1 cellular context compared by ENCODE assay signal in the genomic region with DNA sequence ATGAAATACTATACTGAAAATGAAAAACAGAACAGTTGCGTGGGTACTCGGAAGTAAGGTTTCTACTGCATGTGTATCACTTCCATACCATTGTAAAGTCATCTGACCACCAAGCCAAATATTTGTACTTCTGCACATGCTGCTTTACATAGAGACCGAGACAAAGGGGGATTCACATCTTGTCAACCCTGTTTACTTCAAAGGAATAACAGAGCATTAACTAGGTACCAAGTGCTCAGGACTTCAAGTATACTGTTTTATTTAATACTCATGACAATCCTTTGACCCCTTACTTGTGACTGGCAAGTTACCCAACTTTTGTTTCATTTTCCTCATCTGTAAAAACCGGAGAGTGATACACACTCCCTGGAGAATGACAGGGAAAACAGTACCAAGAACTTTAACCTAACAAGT.
TF ChIP-seq lines count a peak whose summit lies in the region.

No MANE protein-coding gene starts in this region.

TF ChIP-seq in HepG2, 621 proteins besides CTCF, POLR2A, EP300 and RAD21 (continued from another document and continues in another):
- TF ChIP-seq ZBTB40 (IDR thresholded peaks at IDR 0.05) (no peak), ZBTB40 (CRISPR knock-in tag; IDR thresholded peaks at IDR 0.05) (no peak), SRSF4 (IDR thresholded peaks at IDR 0.05; ENCODE audit: low read depth, low read length, poor library complexity, severe bottlenecking) (no peak), ZNF878 (CRISPR knock-in tag; IDR thresholded peaks at IDR 0.05) (no peak; the same call in 1 of the 2 replicates), ZKSCAN5 (CRISPR knock-in tag; IDR thresholded peaks at IDR 0.05) (no peak), ZNF75D (CRISPR knock-in tag; IDR thresholded peaks at IDR 0.05; ENCODE audit: borderline replicate concordance) (no peak), ZSCAN20 (CRISPR knock-in tag; IDR thresholded peaks at IDR 0.05; ENCODE audit: borderline replicate concordance) (no peak), FOXO1 (CRISPR knock-in tag; IDR thresholded peaks at IDR 0.05) (peak; percentile 68; the same call in 1 of the 2 replicates), ZNF562 (CRISPR knock-in tag; IDR thresholded peaks at IDR 0.05; ENCODE audit: borderline replicate concordance) (no peak), MED8 (CRISPR knock-in tag; IDR thresholded peaks at IDR 0.05; ENCODE audit: insufficient replicate concordance) (no peak), ZNF3 (CRISPR knock-in tag; IDR thresholded peaks at IDR 0.05) (0 out of 2 replicates have a peak, but pooled peaks have one; percentile 59), IRF2 (CRISPR knock-in tag; IDR thresholded peaks at IDR 0.05) (0 out of 2 replicates have a peak, but pooled peaks have one; percentile 40), ZIK1 (CRISPR knock-in tag; IDR thresholded peaks at IDR 0.05; ENCODE audit: borderline replicate concordance, low read depth) (no peak), KDM5A (IDR thresholded peaks at IDR 0.05; ENCODE audit: borderline replicate concordance, low read length) (no peak), TBP (CRISPR knock-in tag; IDR thresholded peaks at IDR 0.05) (no peak), PTBP1 (IDR thresholded peaks at IDR 0.05; ENCODE audit: low read depth, low read length, poor library complexity, severe bottlenecking) (no peak), ELF4 (CRISPR knock-in tag; IDR thresholded peaks at IDR 0.05; ENCODE audit: borderline replicate concordance) (no peak), SAFB2 (CRISPR knock-in tag; IDR thresholded peaks at IDR 0.05; ENCODE audit: borderline replicate concordance, low read depth) (no peak), ZKSCAN8 (CRISPR knock-in tag; IDR thresholded peaks at IDR 0.05; ENCODE audit: borderline replicate concordance) (no peak), ZMAT5 (CRISPR knock-in tag; IDR thresholded peaks at IDR 0.05; ENCODE audit: borderline replicate concordance, low read depth) (no peak), ARNT2 (CRISPR knock-in tag; IDR thresholded peaks at IDR 0.05; ENCODE audit: low read depth) (no peak), ZNF703 (CRISPR knock-in tag; IDR thresholded peaks at IDR 0.05; ENCODE audit: borderline replicate concordance) (no peak), ZFP1 (CRISPR knock-in tag; IDR thresholded peaks at IDR 0.05) (no peak), ZFP91 (CRISPR knock-in tag; IDR thresholded peaks at IDR 0.05; ENCODE audit: borderline replicate concordance) (no peak), JARID2 (CRISPR knock-in tag; IDR thresholded peaks at IDR 0.05; ENCODE audit: insufficient replicate concordance) (no peak), ZNF678 (CRISPR knock-in tag; IDR thresholded peaks at IDR 0.05) (no peak), ETV6 (CRISPR knock-in tag; conservative IDR thresholded peaks at IDR 0.05) (no peak), GABPB1 (CRISPR knock-in tag; IDR thresholded peaks at IDR 0.05) (no peak), ONECUT2 (CRISPR knock-in tag; IDR thresholded peaks at IDR 0.05) (no peak), HNRNPK (IDR thresholded peaks at IDR 0.05; ENCODE audit: low read depth, low read length, poor library complexity, severe bottlenecking) (no peak), ZNF775 (CRISPR knock-in tag; IDR thresholded peaks at IDR 0.05; ENCODE audit: borderline replicate concordance) (no peak), HHEX (CRISPR knock-in tag; IDR thresholded peaks at IDR 0.05) (peak; percentile 36; the same call in 1 of the 2 replicates), HCFC1 (IDR thresholded peaks at IDR 0.05; ENCODE audit: low read depth, low read length) (no peak), MTF1 (CRISPR knock-in tag; IDR thresholded peaks at IDR 0.05) (no peak), SMAD1 (CRISPR knock-in tag; IDR thresholded peaks at IDR 0.05; ENCODE audit: borderline replicate concordance, low read depth) (no peak), KLF6 (CRISPR knock-in tag; IDR thresholded peaks at IDR 0.05) (no peak), ZFP36 (IDR thresholded peaks at IDR 0.05; ENCODE audit: borderline replicate concordance, low read depth, low read length, partially characterized antibody) (no peak), NFRKB (IDR thresholded peaks at IDR 0.05) (no peak), CBX5 (CRISPR knock-in tag; IDR thresholded peaks at IDR 0.05; ENCODE audit: borderline replicate concordance) (no peak), ZNF781 (CRISPR knock-in tag; IDR thresholded peaks at IDR 0.05; ENCODE audit: borderline replicate concordance, not compliant biosample characterization) (no peak), CEBPG (CRISPR knock-in tag; IDR thresholded peaks at IDR 0.05) (peak; percentile 38), GTF3A (CRISPR knock-in tag; conservative IDR thresholded peaks at IDR 0.05) (no peak), ZNF749 (CRISPR knock-in tag; IDR thresholded peaks at IDR 0.05; ENCODE audit: borderline replicate concordance) (no peak), ZNF549 (CRISPR knock-in tag; IDR thresholded peaks at IDR 0.05) (no peak), ZNF256 (CRISPR knock-in tag; conservative IDR thresholded peaks at IDR 0.05) (no peak), KLF16 (CRISPR knock-in tag; IDR thresholded peaks at IDR 0.05) (0 out of 4 replicates have a peak, but pooled peaks of 1 of the 2 experiments have one; percentile 18), PPARG (CRISPR knock-in tag; conservative IDR thresholded peaks at IDR 0.05) (0 out of 2 replicates have a peak, but pooled peaks have one; percentile 25)
- TF ChIP-seq, protein P1, sequence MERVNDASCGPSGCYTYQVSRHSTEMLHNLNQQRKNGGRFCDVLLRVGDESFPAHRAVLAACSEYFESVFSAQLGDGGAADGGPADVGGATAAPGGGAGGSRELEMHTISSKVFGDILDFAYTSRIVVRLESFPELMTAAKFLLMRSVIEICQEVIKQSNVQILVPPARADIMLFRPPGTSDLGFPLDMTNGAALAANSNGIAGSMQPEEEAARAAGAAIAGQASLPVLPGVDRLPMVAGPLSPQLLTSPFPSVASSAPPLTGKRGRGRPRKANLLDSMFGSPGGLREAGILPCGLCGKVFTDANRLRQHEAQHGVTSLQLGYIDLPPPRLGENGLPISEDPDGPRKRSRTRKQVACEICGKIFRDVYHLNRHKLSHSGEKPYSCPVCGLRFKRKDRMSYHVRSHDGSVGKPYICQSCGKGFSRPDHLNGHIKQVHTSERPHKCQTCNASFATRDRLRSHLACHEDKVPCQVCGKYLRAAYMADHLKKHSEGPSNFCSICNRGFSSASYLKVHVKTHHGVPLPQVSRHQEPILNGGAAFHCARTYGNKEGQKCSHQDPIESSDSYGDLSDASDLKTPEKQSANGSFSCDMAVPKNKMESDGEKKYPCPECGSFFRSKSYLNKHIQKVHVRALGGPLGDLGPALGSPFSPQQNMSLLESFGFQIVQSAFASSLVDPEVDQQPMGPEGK (CRISPR knock-in tag; IDR thresholded peaks at IDR 0.05), result no peak; the same call in 1 of the 2 replicates
- TF ChIP-seq, protein P2, sequence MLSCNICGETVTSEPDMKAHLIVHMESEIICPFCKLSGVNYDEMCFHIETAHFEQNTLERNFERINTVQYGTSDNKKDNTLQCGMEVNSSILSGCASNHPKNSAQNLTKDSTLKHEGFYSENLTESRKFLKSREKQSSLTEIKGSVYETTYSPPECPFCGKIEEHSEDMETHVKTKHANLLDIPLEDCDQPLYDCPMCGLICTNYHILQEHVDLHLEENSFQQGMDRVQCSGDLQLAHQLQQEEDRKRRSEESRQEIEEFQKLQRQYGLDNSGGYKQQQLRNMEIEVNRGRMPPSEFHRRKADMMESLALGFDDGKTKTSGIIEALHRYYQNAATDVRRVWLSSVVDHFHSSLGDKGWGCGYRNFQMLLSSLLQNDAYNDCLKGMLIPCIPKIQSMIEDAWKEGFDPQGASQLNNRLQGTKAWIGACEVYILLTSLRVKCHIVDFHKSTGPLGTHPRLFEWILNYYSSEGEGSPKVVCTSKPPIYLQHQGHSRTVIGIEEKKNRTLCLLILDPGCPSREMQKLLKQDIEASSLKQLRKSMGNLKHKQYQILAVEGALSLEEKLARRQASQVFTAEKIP (CRISPR knock-in tag; IDR thresholded peaks at IDR 0.05; ENCODE audit: borderline replicate concordance), result no peak
- TF ChIP-seq, protein P3, sequence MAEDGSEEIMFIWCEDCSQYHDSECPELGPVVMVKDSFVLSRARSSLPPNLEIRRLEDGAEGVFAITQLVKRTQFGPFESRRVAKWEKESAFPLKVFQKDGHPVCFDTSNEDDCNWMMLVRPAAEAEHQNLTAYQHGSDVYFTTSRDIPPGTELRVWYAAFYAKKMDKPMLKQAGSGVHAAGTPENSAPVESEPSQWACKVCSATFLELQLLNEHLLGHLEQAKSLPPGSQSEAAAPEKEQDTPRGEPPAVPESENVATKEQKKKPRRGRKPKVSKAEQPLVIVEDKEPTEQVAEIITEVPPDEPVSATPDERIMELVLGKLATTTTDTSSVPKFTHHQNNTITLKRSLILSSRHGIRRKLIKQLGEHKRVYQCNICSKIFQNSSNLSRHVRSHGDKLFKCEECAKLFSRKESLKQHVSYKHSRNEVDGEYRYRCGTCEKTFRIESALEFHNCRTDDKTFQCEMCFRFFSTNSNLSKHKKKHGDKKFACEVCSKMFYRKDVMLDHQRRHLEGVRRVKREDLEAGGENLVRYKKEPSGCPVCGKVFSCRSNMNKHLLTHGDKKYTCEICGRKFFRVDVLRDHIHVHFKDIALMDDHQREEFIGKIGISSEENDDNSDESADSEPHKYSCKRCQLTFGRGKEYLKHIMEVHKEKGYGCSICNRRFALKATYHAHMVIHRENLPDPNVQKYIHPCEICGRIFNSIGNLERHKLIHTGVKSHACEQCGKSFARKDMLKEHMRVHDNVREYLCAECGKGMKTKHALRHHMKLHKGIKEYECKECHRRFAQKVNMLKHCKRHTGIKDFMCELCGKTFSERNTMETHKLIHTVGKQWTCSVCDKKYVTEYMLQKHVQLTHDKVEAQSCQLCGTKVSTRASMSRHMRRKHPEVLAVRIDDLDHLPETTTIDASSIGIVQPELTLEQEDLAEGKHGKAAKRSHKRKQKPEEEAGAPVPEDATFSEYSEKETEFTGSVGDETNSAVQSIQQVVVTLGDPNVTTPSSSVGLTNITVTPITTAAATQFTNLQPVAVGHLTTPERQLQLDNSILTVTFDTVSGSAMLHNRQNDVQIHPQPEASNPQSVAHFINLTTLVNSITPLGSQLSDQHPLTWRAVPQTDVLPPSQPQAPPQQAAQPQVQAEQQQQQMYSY (CRISPR knock-in tag; IDR thresholded peaks at IDR 0.05), result no peak
